8 cellular contexts compared by ENCODE assay signal in genomic region chr11:65887723-65888162, GRCh38. TPM values are rescaled to one million over a fixed set of nuclear protein-coding genes. Genes with fewer than 3 reads are reported as not detected.
DNase-seq lines count a peak whose midpoint lies in the region; ATAC-seq and TF ChIP-seq lines count a peak whose summit lies in the region.

No MANE protein-coding gene starts in this region.

- DNase-seq in HL-60 (ENCODE audit: low read depth in 1 of 2, low spot score in 1 of 2) (no peak), upper lobe of left lung (no peak), GM13977 (ENCODE audit: low spot score) (no peak), SKM-1 treated with dmso at 0.1 percent for 144 hours (lab: John Stamatoyannopoulos, UW; ENCODE audit: unreplicated experiment) (no peak), GM19238 (ENCODE audit: insufficient read length, low spot score) (no peak)

- TF ChIP-seq CTCF in C4-2B (conservative IDR thresholded peaks at IDR 0.05) (no peak), HL-60 (IDR thresholded peaks at IDR 0.05; ENCODE audit: insufficient read depth, low read length) (no peak), liver (IDR thresholded peaks at IDR 0.05; ENCODE audit: low read depth, low read length, missing input control) (no peak), upper lobe of left lung (IDR thresholded peaks at IDR 0.05) (no peak), GM13977 (IDR thresholded peaks at IDR 0.05; ENCODE audit: extremely low read depth, insufficient read depth, missing control alignments) (no peak)

- no peaks in the 10 kb centered on the region for H3K9me3 ChIP-seq in liver (ENCODE audit: control insufficient read depth in 4 of 4, low read length in 3 of 4)
- H3K9me3 ChIP-seq in upper lobe of left lung = no peaks in the 10 kb centered on the region

- TF ChIP-seq EP300 in upper lobe of left lung (IDR thresholded peaks at IDR 0.05) = no peak

- in situ Hi-C loops in GM13977 (cut with MboI; ENCODE audit: low pct_unique_long_range_greater_than_20kb, low sequenced_read_pairs, unreplicated experiment) = no loop called here

- peaks cover 10 to 47% (median 29%) of the 10 kb centered on the region in 4 donors for H3K4me1 ChIP-seq in liver (ENCODE audit: control insufficient read depth in 4 of 4, insufficient read depth in 4 of 4, low read length in 3 of 4)
- peaks cover 40 to 59% (median 51%) of the 10 kb centered on the region in 4 donors for H3K4me1 ChIP-seq in upper lobe of left lung

- H3K9ac ChIP-seq in liver (ENCODE audit: low read depth in 1 of 2, low read length in 2 of 2) = peak overlapping the region; percentile 23 to 48

- H3K36me3 ChIP-seq in liver (ENCODE audit: control insufficient read depth in 4 of 4, insufficient read depth in 3 of 4, low read depth in 1 of 4, low read length in 3 of 4) = peaks cover 0 to 9% (median 2%) of the 10 kb centered on the region in 4 donors
- H3K36me3 ChIP-seq in upper lobe of left lung = peaks cover 3 to 40% (median 25%) of the 10 kb centered on the region in 4 donors

- H3K4me3 ChIP-seq in HL-60 (replicated peaks; ENCODE audit: insufficient read depth, low read length) = peak overlapping the region; percentile 96
- H3K4me3 ChIP-seq in liver (ENCODE audit: low read depth in 1 of 3, low read length in 3 of 3) = peak overlapping the region; percentile 62 to 94 (median 93)
- H3K4me3 ChIP-seq in upper lobe of left lung = peak overlapping the region; percentile 60 to 87 (median 78)

- TF ChIP-seq RAD21 in liver (IDR thresholded peaks at IDR 0.05) = no peak

- TF ChIP-seq POLR2A in upper lobe of left lung (IDR thresholded peaks at IDR 0.05) = no peak

- no peak for ATAC-seq in upper lobe of left lung (ENCODE audit: low FRiP score in 2 of 2)

- H3K27me3 ChIP-seq in HL-60 (ENCODE audit: insufficient read depth, poor library complexity, severe bottlenecking) (no peaks in the 10 kb centered on the region), liver (ENCODE audit: control insufficient read depth in 4 of 4, insufficient read depth in 4 of 4, low read length in 3 of 4) (no peaks in the 10 kb centered on the region), upper lobe of left lung (no peaks in the 10 kb centered on the region)

- WGBS in liver = 7% methylated on average over 23 of the region's 23 CpGs
- WGBS in upper lobe of left lung, 2 donors = 2 to 83% methylated on average over 1 to 21 of the region's 23 CpGs

- H3K27ac ChIP-seq in C4-2B (peak overlapping the region; percentile 68), HL-60 (replicated peaks) (peak overlapping the region; percentile 72), angular gyrus (ENCODE audit: low read depth, low read length) (peak overlapping the region; percentile 84), liver (ENCODE audit: low read depth in 1 of 2, low read length in 2 of 2) (peak overlapping the region; percentile 83 to 89), upper lobe of left lung (peak overlapping the region; percentile 94 to 98 (median 94))

TF ChIP-seq in liver, 16 proteins besides CTCF, POLR2A, EP300 and RAD21:
- no peak for TF ChIP-seq GABPA (IDR thresholded peaks at IDR 0.05 in 1 of 2, conservative IDR thresholded peaks at IDR 0.05 in 1 of 2)
- no peak for TF ChIP-seq ZBTB33 (IDR thresholded peaks at IDR 0.05)
- no peak for TF ChIP-seq YY1 (IDR thresholded peaks at IDR 0.05)

RNA-seq across cellular contexts. Expression of gene FIBP, which starts 0.5 kb away (rescaled TPM):
- total RNA-seq in liver (10 to 100 TPM; 23.7 to 45.4 TPM), upper lobe of left lung (10 to 100 TPM; 46.8 to 77.7 (median 57.0) TPM)
- 10 to 100 TPM; 27.2 to 30.9 TPM for polyA plus RNA-seq in liver

RNA-seq across cellular contexts. Expression of gene CCDC85B, which starts 2.7 kb away (rescaled TPM):
- total RNA-seq in liver (1 to 10 TPM; 6.8 to 7.0 TPM), upper lobe of left lung (10 to 100 TPM; 19.9 to 69.7 (median 37.2) TPM)
- 10 to 100 TPM in 1 of 2 donors, 1 to 10 TPM in 1; 4.3 to 12.6 TPM for polyA plus RNA-seq in liver

RNA-seq across cellular contexts. Expression of gene CTSW, which starts 8.1 kb away (rescaled TPM):
- total RNA-seq in liver (1 to 10 TPM; 1.3 to 2.9 TPM), upper lobe of left lung (10 to 100 TPM in 3 of 6 donors, 1 to 10 TPM in 3; 2.1 to 20.7 (median 11.4) TPM)
- polyA plus RNA-seq in liver = 1 to 10 TPM; 2.0 to 2.2 TPM

RNA-seq across cellular contexts. Expression of gene FOSL1, which starts 12.4 kb away (rescaled TPM):
- total RNA-seq in liver (under 1 TPM in 1 of 2 donors, not detected in 1; 0.17 TPM), upper lobe of left lung (10 to 100 TPM in 3 of 6 donors, 1 to 10 TPM in 3; 1.8 to 16.9 (median 8.2) TPM)
- polyA plus RNA-seq in liver = under 1 TPM in 1 of 2 donors, not detected in 1; 0.20 TPM

RNA-seq across cellular contexts. Expression of gene EFEMP2, which starts 15.1 kb away (rescaled TPM):
- 1 to 10 TPM; 5.0 to 5.2 TPM for total RNA-seq in liver
- polyA plus RNA-seq in liver = 10 to 100 TPM in 1 of 2 donors, 1 to 10 TPM in 1; 5.5 to 10.7 TPM
- total RNA-seq in upper lobe of left lung = 10 to 100 TPM; 28.8 to 79.6 (median 65.3) TPM
